24 cellular contexts compared by ENCODE assay signal in the genomic region with DNA sequence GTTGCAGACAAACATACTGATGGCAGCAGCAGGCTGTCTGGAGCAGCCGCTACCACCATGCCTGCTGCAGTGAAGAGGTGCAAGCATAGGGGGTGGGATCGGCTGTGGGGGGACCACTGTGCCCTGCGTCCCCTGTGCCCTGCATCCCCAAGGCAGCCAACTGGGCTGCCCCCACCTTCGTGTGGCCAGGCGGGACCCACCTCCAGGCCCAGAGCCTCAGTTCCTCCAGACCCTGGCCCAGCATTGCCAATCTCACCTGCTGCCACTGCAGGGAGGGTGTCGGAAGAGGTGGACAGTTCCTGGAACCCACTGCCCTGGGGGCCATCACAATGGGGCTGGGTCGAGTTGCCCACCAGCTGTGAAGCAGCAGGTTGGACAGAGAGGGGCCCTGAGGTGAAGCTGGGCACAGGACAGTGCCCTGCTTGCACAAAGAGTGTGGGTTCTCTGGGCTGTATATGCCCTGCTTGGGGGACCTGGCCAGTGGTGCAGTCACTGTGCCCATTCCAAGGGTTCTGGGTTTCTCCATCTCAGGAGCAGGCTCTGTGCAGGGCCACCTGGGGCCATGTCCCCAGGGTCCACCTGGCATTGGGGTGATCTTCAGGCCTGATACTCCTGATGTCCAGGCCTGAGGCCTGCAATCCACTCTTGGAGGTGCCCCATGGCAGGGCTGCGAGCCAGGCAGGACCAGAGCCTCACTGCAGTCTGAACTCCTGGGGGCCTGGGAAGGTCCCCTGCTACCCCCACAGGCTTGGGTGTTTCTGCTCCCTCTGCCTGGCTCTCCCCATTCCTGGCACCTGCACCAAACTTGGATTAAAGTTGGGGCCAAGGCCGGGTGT.
"Had no signal": no experiment of that assay in that cellular context is flagged by ENCODE, and none has a peak within 500 bp of the region (broad histone marks: within the 10 kb centered on the region; RNA-seq: fewer than 3 reads in every experiment).

No MANE protein-coding gene starts in this region.

- DNase-seq: caudate nucleus; cerebellar nuclear complex; cortex of kidney; effector memory CD8-positive, alpha-beta T cell; erythroblast; gastrocnemius medialis; head of caudate nucleus; kidney; mesendoderm; midbrain; naive thymus-derived CD4-positive, alpha-beta T cell; stimulated activated CD4-positive, alpha-beta T cell treated with anti-CD3 and anti-CD28 coated beads, Interleukin-12 subunit alpha, Interleukin-12 subunit beta, amount 100 ng/mL, for 4 hours; stimulated activated CD4-positive, alpha-beta T cell treated with anti-CD3 and anti-CD28 coated beads, Interleukin-1b, Interleukin-23, amount 100 ng/mL, for 48 hours; stimulated activated CD4-positive, alpha-beta T cell treated with anti-CD3 and anti-CD28 coated beads, Interleukin-4, amount 100 ng/mL, for 1 hour; stimulated activated CD8-positive, alpha-beta memory T cell treated with anti-CD3 and anti-CD28 coated beads, Interleukin-4, amount 100 ng/mL, for 48 hours; transverse colon had no signal

- H3K9ac ChIP-seq: parathyroid adenoma had no signal

- ATAC-seq: effector memory CD8-positive, alpha-beta T cell; gastrocnemius medialis; left lobe of liver; naive thymus-derived CD4-positive, alpha-beta T cell; sciatic nerve had no signal

- H3K4me3 Mint-ChIP-seq: effector memory CD8-positive, alpha-beta T cell; naive thymus-derived CD4-positive, alpha-beta T cell; stimulated activated naive CD8-positive, alpha-beta T cell treated with anti-CD3 and anti-CD28 coated beads, Interleukin-15, Interleukin-2, amounts not matched to agents 100 ng/mL and 50 ng/mL, for 24 hours had no signal

- H3K36me3 Mint-ChIP-seq: naive thymus-derived CD4-positive, alpha-beta T cell had no signal

- H3K9me3 Mint-ChIP-seq: effector memory CD8-positive, alpha-beta T cell; stimulated activated naive CD8-positive, alpha-beta T cell treated with anti-CD3 and anti-CD28 coated beads, Interleukin-15, Interleukin-2, amounts not matched to agents 100 ng/mL and 50 ng/mL, for 24 hours had no signal

- H3K4me2 ChIP-seq: hepatocyte, smooth muscle cell had no signal

- H3K27ac ChIP-seq: gastrocnemius medialis, hepatocyte, parathyroid adenoma, suprapubic skin, transverse colon had no signal

- H3K27me3 ChIP-seq: gastrocnemius medialis, hepatocyte, suprapubic skin, transverse colon had no signal

- H2AFZ ChIP-seq: hepatocyte, parathyroid adenoma had no signal

- H3K4me3 ChIP-seq: gastrocnemius medialis, hepatocyte, smooth muscle cell, suprapubic skin, transverse colon had no signal

- H3K36me3 ChIP-seq: gastrocnemius medialis, suprapubic skin, transverse colon had no signal

- H3K27ac Mint-ChIP-seq: effector memory CD8-positive, alpha-beta T cell; naive thymus-derived CD4-positive, alpha-beta T cell; progenitor cell of endocrine pancreas; stimulated activated naive CD8-positive, alpha-beta T cell treated with anti-CD3 and anti-CD28 coated beads, Interleukin-15, Interleukin-2, amounts not matched to agents 100 ng/mL and 50 ng/mL, for 24 hours had no signal

- H3K9me3 ChIP-seq: gastrocnemius medialis, suprapubic skin had no signal

- H3K27me3 Mint-ChIP-seq: progenitor cell of endocrine pancreas; stimulated activated naive CD8-positive, alpha-beta T cell treated with anti-CD3 and anti-CD28 coated beads, Interleukin-15, Interleukin-2, amounts not matched to agents 100 ng/mL and 50 ng/mL, for 24 hours had no signal

- H3K4me1 ChIP-seq: gastrocnemius medialis, parathyroid adenoma, suprapubic skin, transverse colon had no signal

- H3K4me1 Mint-ChIP-seq: naive thymus-derived CD4-positive, alpha-beta T cell had no signal
